In genomic region chr4:147927377-147928137, GRCh38 we compare ENCODE assay signal across 12 cellular contexts.
DNase-seq lines count a peak whose midpoint lies in the region; ATAC-seq and TF ChIP-seq lines count a peak whose summit lies in the region.
"Had no signal": no experiment of that assay in that cellular context is flagged by ENCODE, and none has a peak within 500 bp of the region (broad histone marks: within the 10 kb centered on the region; RNA-seq: fewer than 3 reads in every experiment).

No MANE protein-coding gene starts in this region.

- CTCF ChIA-PET in HEK293 (lab: Yijun Ruan, JAX): interaction anchor here (0.6 kb wide), 1 partner anchor 558 kb away, joined by 3 read pairs; no protein-coding TSS in a partner anchor
- CTCF ChIA-PET in activated naive CD4-positive, alpha-beta T cell treated with anti-CD3 and anti-CD28 coated beads for 36 hours (lab: Charles Lee): interaction anchor here (0.6 kb wide), 1 partner anchor 429 kb away, joined by 3 read pairs; no protein-coding TSS in a partner anchor
- CTCF ChIA-PET in activated CD8-positive, alpha-beta T cell treated with anti-CD3 and anti-CD28 coated beads for 36 hours (lab: Charles Lee): no interaction called here

- intact Hi-C loops in right cardiac atrium (cut with DNase I) (no loop called here), tibial artery (cut with DNase I; ENCODE audit: low total_unique reads) (no loop called here)
- intact Hi-C loops in activated naive CD4-positive, alpha-beta T cell treated with anti-CD3 and anti-CD28 coated beads for 36 hours (cut with micrococcal nuclease): loop anchor here (10.0 kb wide), 1 partner anchor 497 kb away; no protein-coding TSS in a partner anchor
- intact Hi-C loops in activated CD8-positive, alpha-beta T cell treated with anti-CD3 and anti-CD28 coated beads for 36 hours (cut with micrococcal nuclease): no loop called here

- H3K4me3 ChIP-seq in HEK293 (ENCODE audit: low read depth, low read length): no peak overlapping the region
- no peak overlapping the region for H3K4me3 ChIP-seq in astrocyte of the cerebellum (ENCODE audit: low read depth, low read length)
- H3K4me3 ChIP-seq in right cardiac atrium (ENCODE audit: low read length): no peak overlapping the region
- no peak overlapping the region for H3K4me3 ChIP-seq in tibial artery

- TF ChIP-seq CTCF in HEK293 (tag by site-specific recombination; IDR thresholded peaks at IDR 0.05) (no peak), astrocyte of the cerebellum (IDR thresholded peaks at IDR 0.05; ENCODE audit: low read depth, low read length, missing control alignments) (no peak), tibial artery (IDR thresholded peaks at IDR 0.05) (no peak), endothelial cell (IDR thresholded peaks at IDR 0.05; ENCODE audit: unreplicated experiment) (no peak)
- no peak for TF ChIP-seq CTCF in activated CD8-positive, alpha-beta T cell treated with anti-CD3 and anti-CD28 coated beads for 36 hours (IDR thresholded peaks at IDR 0.05)

- H3K4me1 Mint-ChIP-seq in activated naive CD4-positive, alpha-beta T cell treated with anti-CD3 and anti-CD28 coated beads for 36 hours (ENCODE audit: low read depth): no peaks in the 10 kb centered on the region
- H3K4me1 Mint-ChIP-seq in endothelial cell (ENCODE audit: unreplicated experiment): no peaks in the 10 kb centered on the region
- H3K4me1 Mint-ChIP-seq in activated CD8-positive, alpha-beta T cell treated with anti-CD3 and anti-CD28 coated beads for 36 hours (ENCODE audit: low read depth): peaks cover 3% of the 10 kb centered on the region

- H3K4me3 Mint-ChIP-seq in activated naive CD4-positive, alpha-beta T cell treated with anti-CD3 and anti-CD28 coated beads for 36 hours: no peak overlapping the region
- no peak overlapping the region for H3K4me3 Mint-ChIP-seq in endothelial cell (ENCODE audit: unreplicated experiment)
- H3K4me3 Mint-ChIP-seq in activated CD8-positive, alpha-beta T cell treated with anti-CD3 and anti-CD28 coated beads for 36 hours: no peak overlapping the region

- H3K27me3 ChIP-seq in right cardiac atrium (ENCODE audit: control insufficient read depth, insufficient read depth) (no peaks in the 10 kb centered on the region), tibial artery (no peaks in the 10 kb centered on the region)

- peak overlapping the region; percentile 8; the same call in 1 of the 2 replicates for H3K27ac ChIP-seq in HEK293 (ENCODE audit: extremely low read depth, low read depth, low read length)
- H3K27ac ChIP-seq in right cardiac atrium (ENCODE audit: low read length): peak overlapping the region; percentile 56
- H3K27ac ChIP-seq in tibial artery: peak overlapping the region; percentile 29 to 48

- H3K27ac Mint-ChIP-seq in activated naive CD4-positive, alpha-beta T cell treated with anti-CD3 and anti-CD28 coated beads for 36 hours: no peak overlapping the region
- no peak overlapping the region for H3K27ac Mint-ChIP-seq in endothelial cell (ENCODE audit: unreplicated experiment)
- no peak overlapping the region for H3K27ac Mint-ChIP-seq in activated CD8-positive, alpha-beta T cell treated with anti-CD3 and anti-CD28 coated beads for 36 hours

- H3K36me3 Mint-ChIP-seq in activated naive CD4-positive, alpha-beta T cell treated with anti-CD3 and anti-CD28 coated beads for 36 hours (ENCODE audit: low read depth): no peaks in the 10 kb centered on the region
- no peaks in the 10 kb centered on the region for H3K36me3 Mint-ChIP-seq in endothelial cell (ENCODE audit: low read depth, unreplicated experiment)
- H3K36me3 Mint-ChIP-seq in activated CD8-positive, alpha-beta T cell treated with anti-CD3 and anti-CD28 coated beads for 36 hours (ENCODE audit: low read depth): no peaks in the 10 kb centered on the region

- DNase-seq in astrocyte of the cerebellum (ENCODE audit: low read depth): peak; percentile 9
- DNase-seq in right cardiac atrium: peak; percentile 44 to 56 (median 53)
- no peak for DNase-seq in tibial artery
- DNase-seq in activated naive CD4-positive, alpha-beta T cell treated with anti-CD3 and anti-CD28 coated beads for 36 hours: no peak
- DNase-seq in endothelial cell (ENCODE audit: low spot score): no peak
- no peak for DNase-seq in activated CD8-positive, alpha-beta T cell treated with anti-CD3 and anti-CD28 coated beads for 36 hours
- DNase-seq: activated naive CD4-positive, alpha-beta T cell treated with anti-CD3 and anti-CD28 coated beads, Interleukin-2, amount 50 U/mL, for 16 hours; effector CD4-positive, alpha-beta T cell; hippocampal formation; NCI-H2081; stimulated activated CD4-positive, alpha-beta T cell treated with anti-CD3 and anti-CD28 coated beads, Interleukin-4, amount 100 ng/mL, for 4 hours had no signal

- WGBS in right cardiac atrium: 73% methylated on average over 11 of the region's 11 CpGs

- H3K9me3 ChIP-seq in HEK293 (ENCODE audit: control insufficient read depth, insufficient read depth, low read depth, low read length) (no peaks in the 10 kb centered on the region), right cardiac atrium (ENCODE audit: control insufficient read depth, low read length) (no peaks in the 10 kb centered on the region), tibial artery (no peaks in the 10 kb centered on the region)

- no peaks in the 10 kb centered on the region for H3K9me3 Mint-ChIP-seq in activated naive CD4-positive, alpha-beta T cell treated with anti-CD3 and anti-CD28 coated beads for 36 hours
- H3K9me3 Mint-ChIP-seq in endothelial cell (ENCODE audit: unreplicated experiment): no peaks in the 10 kb centered on the region
- no peaks in the 10 kb centered on the region for H3K9me3 Mint-ChIP-seq in activated CD8-positive, alpha-beta T cell treated with anti-CD3 and anti-CD28 coated beads for 36 hours

- H3K36me3 ChIP-seq in HEK293 (ENCODE audit: control insufficient read depth in 2 of 2, insufficient read depth in 1 of 2, low read length in 2 of 2) (no peaks in the 10 kb centered on the region), tibial artery (peaks cover 11 to 25% (median 17%) of the 10 kb centered on the region in 3 donors)

- no peaks in the 10 kb centered on the region for H3K27me3 Mint-ChIP-seq in activated naive CD4-positive, alpha-beta T cell treated with anti-CD3 and anti-CD28 coated beads for 36 hours (ENCODE audit: low read depth)
- H3K27me3 Mint-ChIP-seq in endothelial cell (ENCODE audit: unreplicated experiment): no peaks in the 10 kb centered on the region
- H3K27me3 Mint-ChIP-seq in activated CD8-positive, alpha-beta T cell treated with anti-CD3 and anti-CD28 coated beads for 36 hours: no peaks in the 10 kb centered on the region

- POLR2A ChIA-PET in HEK293 (lab: Yijun Ruan, JAX): no interaction called here
- POLR2A ChIA-PET in activated CD8-positive, alpha-beta T cell treated with anti-CD3 and anti-CD28 coated beads for 36 hours (lab: Charles Lee): no interaction called here

- in situ Hi-C loops in astrocyte of the cerebellum (cut with HindIII; ENCODE audit: low sequenced_read_pairs): loop anchor here (25.0 kb wide), 1 partner anchor 510 kb away; the partner anchor contains the start of gene NR3C2

- ATAC-seq in right cardiac atrium: peak; percentile 71 to 86
- no peak for ATAC-seq in activated CD8-positive, alpha-beta T cell treated with anti-CD3 and anti-CD28 coated beads for 36 hours

- H3K4me1 ChIP-seq in HEK293 (ENCODE audit: control insufficient read depth, insufficient read depth, low read length): peaks cover 49% of the 10 kb centered on the region
- peaks cover 4% of the 10 kb centered on the region for H3K4me1 ChIP-seq in right cardiac atrium (ENCODE audit: control insufficient read depth, insufficient read depth, low read length)
- peaks cover 0 to 18% (median 4%) of the 10 kb centered on the region in 4 donors for H3K4me1 ChIP-seq in tibial artery

TF ChIP-seq in HEK293, 187 proteins besides CTCF, POLR2A, EP300 and RAD21 (continues in another document):
- TF ChIP-seq ZNF341 (tag by site-specific recombination; IDR thresholded peaks at IDR 0.05; ENCODE audit: low read depth): no peak
- no peak for TF ChIP-seq ZBTB26 (tag by site-specific recombination; optimal IDR thresholded peaks at IDR 0.05)
- TF ChIP-seq ZNF239 (tag by site-specific recombination; IDR thresholded peaks at IDR 0.05): no peak
- TF ChIP-seq MYNN (tag by site-specific recombination; IDR thresholded peaks at IDR 0.05; ENCODE audit: borderline replicate concordance): no peak
- peak; percentile 55; the same call in 1 of the 2 replicates for TF ChIP-seq ZNF629 (tag by site-specific recombination; IDR thresholded peaks at IDR 0.05)
- peak; percentile 85; the same call in 1 of the 2 replicates for TF ChIP-seq ZFP69B (tag by site-specific recombination; IDR thresholded peaks at IDR 0.05)
- TF ChIP-seq KLF9 (tag by site-specific recombination; IDR thresholded peaks at IDR 0.05; ENCODE audit: low read depth): no peak
- peak; percentile 37; the same call in 1 of the 2 replicates for TF ChIP-seq GLIS1 (tag by site-specific recombination; IDR thresholded peaks at IDR 0.05)
- no peak for TF ChIP-seq KLF16 (tag by site-specific recombination; IDR thresholded peaks at IDR 0.05)
- TF ChIP-seq ZNF140 (tag by site-specific recombination; IDR thresholded peaks at IDR 0.05): no peak
- TF ChIP-seq ZNF133 (tag by site-specific recombination; IDR thresholded peaks at IDR 0.05): no peak
- TF ChIP-seq WT1 (tag by site-specific recombination; IDR thresholded peaks at IDR 0.05): peak; percentile 38; the same call in 1 of the 2 replicates

Comparison
In these comparisons a context has a peak if more than half of its experiments do, and no peak if none do; other contexts are left out.
1. DNase-seq: peak in astrocyte of the cerebellum (single experiment) and right cardiac atrium (3 of 3); none in tibial artery (0 of 2), activated naive CD4-positive, alpha-beta T cell treated with anti-CD3 and anti-CD28 coated beads for 36 hours (single experiment), endothelial cell (single experiment) and activated CD8-positive, alpha-beta T cell treated with anti-CD3 and anti-CD28 coated beads for 36 hours (single experiment).
2. Peak in every context shown above with its lines, with median percentiles within 50 percentile points of each other: H3K27ac ChIP-seq.